Comparison of ENCODE assay signal across 2 cellular contexts in the genomic region with DNA sequence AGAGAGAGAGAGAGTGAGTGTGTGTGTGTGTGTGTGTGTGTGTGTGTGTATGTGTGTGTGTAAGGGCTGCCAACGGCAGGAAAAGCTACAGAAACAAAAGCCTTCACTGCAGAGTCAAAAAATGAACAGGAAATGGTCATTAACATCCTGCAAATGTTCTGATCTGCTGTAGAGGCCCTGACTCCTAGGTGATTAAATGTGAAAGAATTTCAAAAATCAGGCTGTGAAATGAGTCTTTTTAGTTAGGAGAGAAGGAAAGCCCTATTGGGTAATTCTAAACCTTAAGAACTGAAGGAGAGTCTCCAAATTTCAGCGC.
TF ChIP-seq lines count a peak whose summit lies in the region.

No MANE protein-coding gene starts in this region.

TF ChIP-seq in HepG2, 621 proteins besides CTCF, POLR2A, EP300 and RAD21 (continued from another document):
- TF ChIP-seq SIX4 (CRISPR knock-in tag; IDR thresholded peaks at IDR 0.05) (no peak), ZNF136 (CRISPR knock-in tag; IDR thresholded peaks at IDR 0.05; ENCODE audit: low read depth) (no peak)

TF ChIP-seq in WTC11, 78 proteins besides CTCF, POLR2A, EP300 and RAD21 (continued from another document):
- TF ChIP-seq, protein P1, sequence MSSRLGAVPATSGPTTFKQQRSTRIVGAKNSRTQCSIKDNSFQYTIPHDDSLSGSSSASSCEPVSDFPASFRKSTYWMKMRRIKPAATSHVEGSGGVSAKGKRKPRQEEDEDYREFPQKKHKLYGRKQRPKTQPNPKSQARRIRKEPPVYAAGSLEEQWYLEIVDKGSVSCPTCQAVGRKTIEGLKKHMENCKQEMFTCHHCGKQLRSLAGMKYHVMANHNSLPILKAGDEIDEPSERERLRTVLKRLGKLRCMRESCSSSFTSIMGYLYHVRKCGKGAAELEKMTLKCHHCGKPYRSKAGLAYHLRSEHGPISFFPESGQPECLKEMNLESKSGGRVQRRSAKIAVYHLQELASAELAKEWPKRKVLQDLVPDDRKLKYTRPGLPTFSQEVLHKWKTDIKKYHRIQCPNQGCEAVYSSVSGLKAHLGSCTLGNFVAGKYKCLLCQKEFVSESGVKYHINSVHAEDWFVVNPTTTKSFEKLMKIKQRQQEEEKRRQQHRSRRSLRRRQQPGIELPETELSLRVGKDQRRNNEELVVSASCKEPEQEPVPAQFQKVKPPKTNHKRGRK (CRISPR knock-in tag; IDR thresholded peaks at IDR 0.05; ENCODE audit: borderline replicate concordance): no peak
- TF ChIP-seq, protein P2, sequence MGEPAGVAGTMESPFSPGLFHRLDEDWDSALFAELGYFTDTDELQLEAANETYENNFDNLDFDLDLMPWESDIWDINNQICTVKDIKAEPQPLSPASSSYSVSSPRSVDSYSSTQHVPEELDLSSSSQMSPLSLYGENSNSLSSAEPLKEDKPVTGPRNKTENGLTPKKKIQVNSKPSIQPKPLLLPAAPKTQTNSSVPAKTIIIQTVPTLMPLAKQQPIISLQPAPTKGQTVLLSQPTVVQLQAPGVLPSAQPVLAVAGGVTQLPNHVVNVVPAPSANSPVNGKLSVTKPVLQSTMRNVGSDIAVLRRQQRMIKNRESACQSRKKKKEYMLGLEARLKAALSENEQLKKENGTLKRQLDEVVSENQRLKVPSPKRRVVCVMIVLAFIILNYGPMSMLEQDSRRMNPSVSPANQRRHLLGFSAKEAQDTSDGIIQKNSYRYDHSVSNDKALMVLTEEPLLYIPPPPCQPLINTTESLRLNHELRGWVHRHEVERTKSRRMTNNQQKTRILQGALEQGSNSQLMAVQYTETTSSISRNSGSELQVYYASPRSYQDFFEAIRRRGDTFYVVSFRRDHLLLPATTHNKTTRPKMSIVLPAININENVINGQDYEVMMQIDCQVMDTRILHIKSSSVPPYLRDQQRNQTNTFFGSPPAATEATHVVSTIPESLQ (CRISPR knock-in tag; IDR thresholded peaks at IDR 0.05): no peak
- TF ChIP-seq NR2C2 (CRISPR knock-in tag; IDR thresholded peaks at IDR 0.05) (no peak), RORB (CRISPR knock-in tag; IDR thresholded peaks at IDR 0.05) (no peak), CREM (CRISPR knock-in tag; IDR thresholded peaks at IDR 0.05) (no peak), ATF1 (CRISPR knock-in tag; IDR thresholded peaks at IDR 0.05) (no peak), ZNF317 (CRISPR knock-in tag; IDR thresholded peaks at IDR 0.05; ENCODE audit: borderline replicate concordance, low read depth) (no peak), NR1H2 (CRISPR knock-in tag; IDR thresholded peaks at IDR 0.05) (no peak), KAT7 (CRISPR knock-in tag; IDR thresholded peaks at IDR 0.05; ENCODE audit: borderline replicate concordance) (no peak), TP53 (CRISPR knock-in tag; IDR thresholded peaks at IDR 0.05) (no peak)
- TF ChIP-seq, protein P3, sequence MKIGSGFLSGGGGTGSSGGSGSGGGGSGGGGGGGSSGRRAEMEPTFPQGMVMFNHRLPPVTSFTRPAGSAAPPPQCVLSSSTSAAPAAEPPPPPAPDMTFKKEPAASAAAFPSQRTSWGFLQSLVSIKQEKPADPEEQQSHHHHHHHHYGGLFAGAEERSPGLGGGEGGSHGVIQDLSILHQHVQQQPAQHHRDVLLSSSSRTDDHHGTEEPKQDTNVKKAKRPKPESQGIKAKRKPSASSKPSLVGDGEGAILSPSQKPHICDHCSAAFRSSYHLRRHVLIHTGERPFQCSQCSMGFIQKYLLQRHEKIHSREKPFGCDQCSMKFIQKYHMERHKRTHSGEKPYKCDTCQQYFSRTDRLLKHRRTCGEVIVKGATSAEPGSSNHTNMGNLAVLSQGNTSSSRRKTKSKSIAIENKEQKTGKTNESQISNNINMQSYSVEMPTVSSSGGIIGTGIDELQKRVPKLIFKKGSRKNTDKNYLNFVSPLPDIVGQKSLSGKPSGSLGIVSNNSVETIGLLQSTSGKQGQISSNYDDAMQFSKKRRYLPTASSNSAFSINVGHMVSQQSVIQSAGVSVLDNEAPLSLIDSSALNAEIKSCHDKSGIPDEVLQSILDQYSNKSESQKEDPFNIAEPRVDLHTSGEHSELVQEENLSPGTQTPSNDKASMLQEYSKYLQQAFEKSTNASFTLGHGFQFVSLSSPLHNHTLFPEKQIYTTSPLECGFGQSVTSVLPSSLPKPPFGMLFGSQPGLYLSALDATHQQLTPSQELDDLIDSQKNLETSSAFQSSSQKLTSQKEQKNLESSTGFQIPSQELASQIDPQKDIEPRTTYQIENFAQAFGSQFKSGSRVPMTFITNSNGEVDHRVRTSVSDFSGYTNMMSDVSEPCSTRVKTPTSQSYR (CRISPR knock-in tag; IDR thresholded peaks at IDR 0.05): no peak
- TF ChIP-seq, protein P4, sequence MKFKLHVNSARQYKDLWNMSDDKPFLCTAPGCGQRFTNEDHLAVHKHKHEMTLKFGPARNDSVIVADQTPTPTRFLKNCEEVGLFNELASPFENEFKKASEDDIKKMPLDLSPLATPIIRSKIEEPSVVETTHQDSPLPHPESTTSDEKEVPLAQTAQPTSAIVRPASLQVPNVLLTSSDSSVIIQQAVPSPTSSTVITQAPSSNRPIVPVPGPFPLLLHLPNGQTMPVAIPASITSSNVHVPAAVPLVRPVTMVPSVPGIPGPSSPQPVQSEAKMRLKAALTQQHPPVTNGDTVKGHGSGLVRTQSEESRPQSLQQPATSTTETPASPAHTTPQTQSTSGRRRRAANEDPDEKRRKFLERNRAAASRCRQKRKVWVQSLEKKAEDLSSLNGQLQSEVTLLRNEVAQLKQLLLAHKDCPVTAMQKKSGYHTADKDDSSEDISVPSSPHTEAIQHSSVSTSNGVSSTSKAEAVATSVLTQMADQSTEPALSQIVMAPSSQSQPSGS (CRISPR knock-in tag; IDR thresholded peaks at IDR 0.05; ENCODE audit: borderline replicate concordance, low read depth): no peak
